22 cellular contexts compared by ENCODE assay signal in genomic region chrX:141375011-141375730, GRCh38.
DNase-seq lines count a peak whose midpoint lies in the region; ATAC-seq and TF ChIP-seq lines count a peak whose summit lies in the region.
"Had no signal": no experiment of that assay in that cellular context is flagged by ENCODE, and none has a peak within 500 bp of the region (broad histone marks: within the 10 kb centered on the region; RNA-seq: fewer than 3 reads in every experiment).

No MANE protein-coding gene starts in this region.

- no peak overlapping the region for H3K9ac ChIP-seq in adipocyte (ENCODE audit: low read length)

- intact Hi-C loops in sciatic nerve (cut with DNase I), result no loop called here

- no peak for TF ChIP-seq CTCF in fibroblast of mammary gland (conservative IDR thresholded peaks at IDR 0.05; ENCODE audit: control insufficient read depth, insufficient read depth, low read depth, low read length)

- H3K4me3 ChIP-seq in adipocyte (ENCODE audit: low read length) (no peak overlapping the region), fibroblast of mammary gland (ENCODE audit: control insufficient read depth, low read depth, low read length) (no peak overlapping the region)
- H3K4me3 ChIP-seq: GM12878, SJCRH30 had no signal

- H3K4me1 ChIP-seq in adipocyte (ENCODE audit: control insufficient read depth, insufficient read depth, low read length), result peaks cover 11% of the 10 kb centered on the region
- H3K4me1 ChIP-seq: SJCRH30 had no signal

- DNase-seq in GM03348 (ENCODE audit: low spot score) (peak; percentile 3), adipocyte (ENCODE audit: low read depth) (peak; percentile 51), fibroblast of mammary gland (ENCODE audit: low read depth) (peak; percentile 26), pons (ENCODE audit: low spot score) (peak; percentile 22), cerebellar nuclear complex (lab: John Stamatoyannopoulos, UW) (no peak), sciatic nerve (ENCODE audit: low spot score) (no peak)
- no peak for DNase-seq in central memory CD4-positive, alpha-beta T cell
- DNase-seq: CD4-positive, CD25-positive, alpha-beta regulatory T cell; DMS79; H7; HFFc6; KG1; NCI-H1105; NCI-H146; NCI-H2029 treated with DMSO at 0.1 percent for 48 hours; NCI-H2171; NCI-H345; NCI-H526; OCI-M1; SJCRH30 had no signal

- no peaks in the 10 kb centered on the region for H3K36me3 ChIP-seq in adipocyte (ENCODE audit: control insufficient read depth, insufficient read depth, low read length, severe bottlenecking)
- H3K36me3 ChIP-seq: SJCRH30 had no signal

- no peaks in the 10 kb centered on the region for H3K9me3 ChIP-seq in adipocyte (ENCODE audit: control insufficient read depth, low read length)
- H3K9me3 ChIP-seq: SJCRH30 had no signal

- ATAC-seq in HG02759 (IDR thresholded peaks at IDR 0.05; ENCODE audit: unreplicated experiment), result no peak
- ATAC-seq in sciatic nerve, result no peak
- ATAC-seq: GM12878 had no signal

- no peaks in the 10 kb centered on the region for H3K27me3 ChIP-seq in adipocyte (replicated peaks; ENCODE audit: control insufficient read depth, insufficient read depth, low read length)
- H3K27me3 ChIP-seq: SJCRH30 had no signal

Comparison
In these comparisons a context has a peak if more than half of its experiments do, and no peak if none do; other contexts are left out.
1. DNase-seq: peak in GM03348 (single experiment), adipocyte (single experiment), fibroblast of mammary gland (single experiment) and pons (single experiment); none in central memory CD4-positive, alpha-beta T cell (single experiment), cerebellar nuclear complex (0 of 2) and sciatic nerve (single experiment).